In the genomic region with DNA sequence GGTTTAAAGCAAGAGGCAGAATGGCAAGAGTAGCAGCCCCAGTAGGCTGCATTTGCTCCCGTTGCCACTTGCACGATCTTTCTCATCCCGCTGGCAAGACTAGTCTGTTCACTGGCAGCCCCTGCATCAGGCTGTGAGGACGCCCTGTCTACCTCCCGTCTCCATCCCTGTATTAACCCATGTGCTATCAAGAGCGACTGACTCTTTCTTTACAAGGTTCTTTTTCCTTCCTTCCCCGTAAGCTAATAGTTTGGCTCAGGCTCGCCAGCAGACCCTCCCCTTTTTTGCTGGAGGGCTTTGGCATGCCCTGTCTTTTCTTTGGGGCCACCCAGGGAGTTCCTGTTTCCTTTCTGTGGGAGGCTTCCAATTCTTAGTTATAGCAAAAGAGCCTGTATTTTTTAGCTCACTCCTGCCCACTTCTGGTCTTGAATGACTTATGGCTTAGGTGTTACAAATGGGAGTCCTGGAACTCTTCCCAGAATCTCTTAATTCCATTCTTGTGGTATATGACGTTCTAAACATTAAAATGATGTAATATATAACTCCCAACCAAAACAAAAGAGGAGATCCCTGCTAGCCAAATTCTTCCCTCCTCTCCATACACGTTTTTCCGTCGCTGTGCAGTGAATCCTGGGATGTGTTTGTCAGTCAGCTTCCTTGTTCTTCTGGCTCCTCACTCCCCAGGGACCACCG, we compare ENCODE assay signal across 8 cellular contexts.
A peak's percentile ranks its signal among the peaks of the same experiment; 100 is the strongest.
DNase-seq lines count a peak whose midpoint lies in the region; ATAC-seq and TF ChIP-seq lines count a peak whose summit lies in the region.

No MANE protein-coding gene starts in this region.

- no peak overlapping the region for H3K9ac ChIP-seq in mesendoderm (ENCODE audit: low read length)

- WGBS in mesendoderm (ENCODE audit: extremely low coverage, insufficient coverage, low lambda C conversion rate) = no CpG with 5 or more reads among the region's 13 CpGs

- no peak overlapping the region for H4K8ac ChIP-seq in mesendoderm (ENCODE audit: low read depth, low read length)

- H3K27ac ChIP-seq in mesendoderm (ENCODE audit: low read depth, low read length) = no peak overlapping the region

- DNase-seq in SIG-M5 treated with dmso at 0.1 percent for 504 hours (lab: John Stamatoyannopoulos, UW; ENCODE audit: unreplicated experiment) (peak; percentile 21), SIG-M5 (lab: John Stamatoyannopoulos, UW) (no peak), NCI-H524 treated with DMSO at 0.1 percent for 48 hours (lab: John Stamatoyannopoulos, UW) (peak; percentile 90), cardiac fibroblast (ENCODE audit: low read depth in 2 of 2) (peak; percentile 99 to 100), mesendoderm (peak; percentile 74), OCI-M2 (lab: John Stamatoyannopoulos, UW; ENCODE audit: unreplicated experiment) (no peak)

- no peak overlapping the region for H2AK5ac ChIP-seq in mesendoderm (ENCODE audit: low read length)

- no peaks in the 10 kb centered on the region for H3K79me1 ChIP-seq in mesendoderm (ENCODE audit: low read length)

- H3K27me3 ChIP-seq in mesendoderm (ENCODE audit: insufficient read depth, low read length, poor library complexity) = no peaks in the 10 kb centered on the region

- H3K4ac ChIP-seq in mesendoderm (ENCODE audit: low read depth, low read length) = no peak overlapping the region

- H3K18ac ChIP-seq in mesendoderm (ENCODE audit: low read length) = no peak overlapping the region

- peaks cover 8% of the 10 kb centered on the region for H3K4me1 ChIP-seq in mesendoderm (ENCODE audit: control insufficient read depth, low read depth, low read length)

- H2BK5ac ChIP-seq in mesendoderm (ENCODE audit: low read length) = no peak overlapping the region

- H3K4me3 ChIP-seq in cardiac fibroblast (replicated peaks in 1 of 2; ENCODE audit: low read depth in 2 of 2, low read length in 2 of 2) = peak overlapping the region; percentile 1 to 8
- no peak overlapping the region for H3K4me3 ChIP-seq in mesendoderm (ENCODE audit: low read length)

- H3K79me2 ChIP-seq in mesendoderm (ENCODE audit: control insufficient read depth, insufficient read depth, low read length) = no peaks in the 10 kb centered on the region

- H3K36me3 ChIP-seq in mesendoderm (ENCODE audit: control insufficient read depth, insufficient read depth, low read length) = no peaks in the 10 kb centered on the region

- no peak overlapping the region for H4K5ac ChIP-seq in mesendoderm (ENCODE audit: low read length)

- H3K56ac ChIP-seq in mesendoderm (ENCODE audit: low read length) = peak overlapping the region; percentile 62

- no peak for ATAC-seq in GM18861 (IDR thresholded peaks at IDR 0.05; ENCODE audit: unreplicated experiment)
- ATAC-seq in GM21390 (IDR thresholded peaks at IDR 0.05; ENCODE audit: unreplicated experiment) = no peak

- H2BK15ac ChIP-seq in mesendoderm (replicated peaks; ENCODE audit: low read depth) = no peak overlapping the region

- no peak overlapping the region for H2BK120ac ChIP-seq in mesendoderm (ENCODE audit: low read depth, low read length)

- peak overlapping the region; percentile 3 for H3K4me2 ChIP-seq in mesendoderm (ENCODE audit: low read length)

- no peak overlapping the region for H3K23ac ChIP-seq in mesendoderm (ENCODE audit: low read length)

- TF ChIP-seq CTCF in cardiac fibroblast (IDR thresholded peaks at IDR 0.05; ENCODE audit: low read depth, low read length) = peak; percentile 43

Comparison
In these comparisons a context has a peak if more than half of its experiments do, and no peak if none do; other contexts are left out.
1. DNase-seq: peak in SIG-M5 treated with dmso at 0.1 percent for 504 hours (single experiment), NCI-H524 treated with DMSO at 0.1 percent for 48 hours (single experiment), cardiac fibroblast (2 of 2) and mesendoderm (single experiment); none in SIG-M5 (single experiment) and OCI-M2 (single experiment).